Comparison of ENCODE assay signal across 1 cellular context in the genomic region with DNA sequence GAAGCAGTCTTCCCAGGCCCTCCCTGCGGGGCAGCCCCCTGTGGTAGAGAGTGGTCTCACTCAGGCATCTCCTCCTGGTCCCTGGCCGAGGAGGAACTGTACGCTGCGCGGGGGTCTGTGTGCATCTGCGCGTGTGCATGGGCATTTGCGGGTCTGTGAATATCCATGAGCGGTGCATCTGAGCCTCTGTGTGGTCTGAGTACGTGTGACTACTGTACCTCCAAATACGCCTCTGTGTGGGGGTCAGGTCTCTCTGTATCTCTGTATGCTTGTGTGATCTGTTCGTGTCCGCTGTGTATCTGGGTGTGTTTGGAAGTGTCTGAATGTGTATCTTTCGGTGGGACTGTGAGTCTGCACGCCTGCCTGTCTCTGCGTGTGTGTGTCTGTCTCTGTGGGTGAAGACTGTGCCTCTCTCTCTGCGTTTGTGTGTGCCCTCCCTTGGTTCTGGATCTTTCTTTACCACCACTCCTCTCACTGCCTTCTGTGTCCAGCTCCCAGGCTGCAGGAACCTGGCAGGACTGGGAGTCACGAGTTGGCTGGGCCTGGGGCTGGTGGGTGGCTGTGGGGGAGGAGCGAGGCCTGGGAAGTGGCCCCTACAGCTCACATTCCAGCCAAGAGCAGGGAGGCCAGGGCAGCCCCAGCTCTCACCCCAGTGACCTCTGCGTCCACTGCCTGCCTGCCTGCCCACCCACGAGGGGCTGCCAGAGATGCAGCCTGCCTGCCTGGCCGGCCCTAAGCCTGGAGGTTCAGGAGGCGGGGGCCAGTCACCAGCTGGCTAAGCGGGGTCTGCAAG.
TF ChIP-seq lines count a peak whose summit lies in the region.

No MANE protein-coding gene starts in this region.

TF ChIP-seq in HepG2, 621 proteins besides CTCF, POLR2A, EP300 and RAD21 (continued from another document and continues in another):
- TF ChIP-seq, protein P1, sequence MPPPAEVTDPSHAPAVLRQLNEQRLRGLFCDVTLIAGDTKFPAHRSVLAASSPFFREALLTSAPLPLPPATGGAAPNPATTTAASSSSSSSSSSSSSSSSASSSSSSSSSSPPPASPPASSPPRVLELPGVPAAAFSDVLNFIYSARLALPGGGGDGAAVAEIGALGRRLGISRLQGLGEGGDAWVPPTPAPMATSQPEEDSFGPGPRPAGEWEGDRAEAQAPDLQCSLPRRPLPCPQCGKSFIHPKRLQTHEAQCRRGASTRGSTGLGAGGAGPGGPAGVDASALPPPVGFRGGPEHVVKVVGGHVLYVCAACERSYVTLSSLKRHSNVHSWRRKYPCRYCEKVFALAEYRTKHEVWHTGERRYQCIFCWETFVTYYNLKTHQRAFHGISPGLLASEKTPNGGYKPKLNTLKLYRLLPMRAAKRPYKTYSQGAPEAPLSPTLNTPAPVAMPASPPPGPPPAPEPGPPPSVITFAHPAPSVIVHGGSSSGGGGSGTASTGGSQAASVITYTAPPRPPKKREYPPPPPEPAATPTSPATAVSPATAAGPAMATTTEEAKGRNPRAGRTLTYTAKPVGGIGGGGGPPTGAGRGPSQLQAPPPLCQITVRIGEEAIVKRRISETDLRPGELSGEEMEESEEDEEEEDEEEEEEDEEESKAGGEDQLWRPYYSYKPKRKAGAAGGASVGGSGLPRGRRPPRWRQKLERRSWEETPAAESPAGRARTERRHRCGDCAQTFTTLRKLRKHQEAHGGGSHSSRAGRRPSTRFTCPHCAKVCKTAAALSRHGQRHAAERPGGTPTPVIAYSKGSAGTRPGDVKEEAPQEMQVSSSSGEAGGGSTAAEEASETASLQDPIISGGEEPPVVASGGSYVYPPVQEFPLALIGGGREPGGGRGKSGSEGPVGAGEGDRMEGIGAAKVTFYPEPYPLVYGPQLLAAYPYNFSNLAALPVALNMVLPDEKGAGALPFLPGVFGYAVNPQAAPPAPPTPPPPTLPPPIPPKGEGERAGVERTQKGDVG (CRISPR knock-in tag; IDR thresholded peaks at IDR 0.05; ENCODE audit: borderline replicate concordance), result 0 out of 2 replicates have a peak, but pooled peaks have one; percentile 7
- no peak for TF ChIP-seq ZNF232 (CRISPR knock-in tag; IDR thresholded peaks at IDR 0.05; ENCODE audit: borderline replicate concordance)
- TF ChIP-seq, protein P2, sequence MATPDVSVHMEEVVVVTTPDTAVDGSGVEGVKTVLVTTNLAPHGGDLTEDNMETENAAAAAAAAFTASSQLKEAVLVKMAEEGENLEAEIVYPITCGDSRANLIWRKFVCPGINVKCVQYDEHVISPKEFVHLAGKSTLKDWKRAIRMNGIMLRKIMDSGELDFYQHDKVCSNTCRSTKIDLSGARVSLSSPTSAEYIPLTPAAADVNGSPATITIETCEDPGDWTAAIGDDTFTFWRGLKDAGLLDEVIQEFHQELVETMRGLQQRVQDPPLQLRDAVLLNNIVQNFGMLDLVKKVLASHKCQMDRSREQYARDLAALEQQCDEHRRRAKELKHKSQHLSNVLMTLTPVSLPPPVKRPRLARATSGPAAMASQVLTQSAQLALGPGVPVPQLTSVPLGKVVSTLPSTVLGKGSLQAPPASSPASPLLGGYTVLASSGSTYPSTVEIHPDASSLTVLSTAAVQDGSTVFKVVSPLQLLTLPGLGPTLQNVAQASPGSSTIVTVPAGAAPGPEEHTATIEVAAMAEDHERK (CRISPR knock-in tag; IDR thresholded peaks at IDR 0.05; ENCODE audit: low read depth), result no peak
- peak; percentile 68; the same call in 1 of the 2 replicates for TF ChIP-seq ZBTB42 (CRISPR knock-in tag; IDR thresholded peaks at IDR 0.05)
- TF ChIP-seq ZNF556 (CRISPR knock-in tag; IDR thresholded peaks at IDR 0.05; ENCODE audit: borderline replicate concordance), result 0 out of 2 replicates have a peak, but pooled peaks have one; percentile 57
- no peak for TF ChIP-seq SOX6 (IDR thresholded peaks at IDR 0.05)
- 0 out of 2 replicates have a peak, but pooled peaks have one; percentile 7 for TF ChIP-seq SOX6 (CRISPR knock-in tag; IDR thresholded peaks at IDR 0.05)
- 0 out of 2 replicates have a peak, but pooled peaks have one; percentile 53 for TF ChIP-seq MIER3 (CRISPR knock-in tag; IDR thresholded peaks at IDR 0.05; ENCODE audit: borderline replicate concordance)
- TF ChIP-seq, protein P3, sequence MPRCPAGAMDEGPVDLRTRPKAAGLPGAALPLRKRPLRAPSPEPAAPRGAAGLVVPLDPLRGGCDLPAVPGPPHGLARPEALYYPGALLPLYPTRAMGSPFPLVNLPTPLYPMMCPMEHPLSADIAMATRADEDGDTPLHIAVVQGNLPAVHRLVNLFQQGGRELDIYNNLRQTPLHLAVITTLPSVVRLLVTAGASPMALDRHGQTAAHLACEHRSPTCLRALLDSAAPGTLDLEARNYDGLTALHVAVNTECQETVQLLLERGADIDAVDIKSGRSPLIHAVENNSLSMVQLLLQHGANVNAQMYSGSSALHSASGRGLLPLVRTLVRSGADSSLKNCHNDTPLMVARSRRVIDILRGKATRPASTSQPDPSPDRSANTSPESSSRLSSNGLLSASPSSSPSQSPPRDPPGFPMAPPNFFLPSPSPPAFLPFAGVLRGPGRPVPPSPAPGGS (CRISPR knock-in tag; IDR thresholded peaks at IDR 0.05), result peak; percentile 75; the same call in 1 of the 2 replicates
- no peak for TF ChIP-seq ZNF790 (CRISPR knock-in tag; IDR thresholded peaks at IDR 0.05; ENCODE audit: borderline replicate concordance)
- TF ChIP-seq KMT2A (CRISPR knock-in tag; IDR thresholded peaks at IDR 0.05), result peak; percentile 14; the same call in 1 of the 2 replicates
- TF ChIP-seq, protein P4, sequence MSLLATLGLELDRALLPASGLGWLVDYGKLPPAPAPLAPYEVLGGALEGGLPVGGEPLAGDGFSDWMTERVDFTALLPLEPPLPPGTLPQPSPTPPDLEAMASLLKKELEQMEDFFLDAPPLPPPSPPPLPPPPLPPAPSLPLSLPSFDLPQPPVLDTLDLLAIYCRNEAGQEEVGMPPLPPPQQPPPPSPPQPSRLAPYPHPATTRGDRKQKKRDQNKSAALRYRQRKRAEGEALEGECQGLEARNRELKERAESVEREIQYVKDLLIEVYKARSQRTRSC (CRISPR knock-in tag; IDR thresholded peaks at IDR 0.05; ENCODE audit: low read depth), result 0 out of 2 replicates have a peak, but pooled peaks have one; percentile 44
- peak; percentile 35; the same call in 1 of the 2 replicates for TF ChIP-seq ZSCAN21 (CRISPR knock-in tag; IDR thresholded peaks at IDR 0.05; ENCODE audit: borderline replicate concordance)
- TF ChIP-seq MTA1 (CRISPR knock-in tag; IDR thresholded peaks at IDR 0.05; ENCODE audit: borderline replicate concordance), result peak; percentile 76; the same call in 1 of the 2 replicates
- no peak for TF ChIP-seq ZFP37 (CRISPR knock-in tag; IDR thresholded peaks at IDR 0.05; ENCODE audit: borderline replicate concordance)
- peak; percentile 81 for TF ChIP-seq ZFX (CRISPR knock-in tag; IDR thresholded peaks at IDR 0.05; ENCODE audit: low read depth)
- TF ChIP-seq MTA3 (CRISPR knock-in tag; IDR thresholded peaks at IDR 0.05), result no peak
- no peak for TF ChIP-seq NFATC3 (CRISPR knock-in tag; IDR thresholded peaks at IDR 0.05)
- peak; percentile 44; the same call in 1 of the 2 replicates for TF ChIP-seq SPEN (CRISPR knock-in tag; IDR thresholded peaks at IDR 0.05; ENCODE audit: low read depth)
- peak; percentile 39; the same call in 1 of the 2 replicates for TF ChIP-seq PHF21A (CRISPR knock-in tag; IDR thresholded peaks at IDR 0.05)
- TF ChIP-seq, protein P5, sequence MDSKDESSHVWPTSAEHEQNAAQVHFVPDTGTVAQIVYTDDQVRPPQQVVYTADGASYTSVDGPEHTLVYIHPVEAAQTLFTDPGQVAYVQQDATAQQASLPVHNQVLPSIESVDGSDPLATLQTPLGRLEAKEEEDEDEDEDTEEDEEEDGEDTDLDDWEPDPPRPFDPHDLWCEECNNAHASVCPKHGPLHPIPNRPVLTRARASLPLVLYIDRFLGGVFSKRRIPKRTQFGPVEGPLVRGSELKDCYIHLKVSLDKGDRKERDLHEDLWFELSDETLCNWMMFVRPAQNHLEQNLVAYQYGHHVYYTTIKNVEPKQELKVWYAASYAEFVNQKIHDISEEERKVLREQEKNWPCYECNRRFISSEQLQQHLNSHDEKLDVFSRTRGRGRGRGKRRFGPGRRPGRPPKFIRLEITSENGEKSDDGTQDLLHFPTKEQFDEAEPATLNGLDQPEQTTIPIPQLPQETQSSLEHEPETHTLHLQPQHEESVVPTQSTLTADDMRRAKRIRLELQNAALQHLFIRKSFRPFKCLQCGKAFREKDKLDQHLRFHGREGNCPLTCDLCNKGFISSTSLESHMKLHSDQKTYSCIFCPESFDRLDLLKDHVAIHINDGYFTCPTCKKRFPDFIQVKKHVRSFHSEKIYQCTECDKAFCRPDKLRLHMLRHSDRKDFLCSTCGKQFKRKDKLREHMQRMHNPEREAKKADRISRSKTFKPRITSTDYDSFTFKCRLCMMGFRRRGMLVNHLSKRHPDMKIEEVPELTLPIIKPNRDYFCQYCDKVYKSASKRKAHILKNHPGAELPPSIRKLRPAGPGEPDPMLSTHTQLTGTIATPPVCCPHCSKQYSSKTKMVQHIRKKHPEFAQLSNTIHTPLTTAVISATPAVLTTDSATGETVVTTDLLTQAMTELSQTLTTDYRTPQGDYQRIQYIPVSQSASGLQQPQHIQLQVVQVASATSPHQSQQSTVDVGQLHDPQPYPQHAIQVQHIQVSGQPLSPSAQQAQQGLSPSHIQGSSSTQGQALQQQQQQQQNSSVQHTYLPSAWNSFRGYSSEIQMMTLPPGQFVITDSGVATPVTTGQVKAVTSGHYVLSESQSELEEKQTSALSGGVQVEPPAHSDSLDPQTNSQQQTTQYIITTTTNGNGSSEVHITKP (CRISPR knock-in tag; IDR thresholded peaks at IDR 0.05; ENCODE audit: low read depth), result peak; percentile 41; the same call in 1 of the 2 replicates
- TF ChIP-seq, protein P6, sequence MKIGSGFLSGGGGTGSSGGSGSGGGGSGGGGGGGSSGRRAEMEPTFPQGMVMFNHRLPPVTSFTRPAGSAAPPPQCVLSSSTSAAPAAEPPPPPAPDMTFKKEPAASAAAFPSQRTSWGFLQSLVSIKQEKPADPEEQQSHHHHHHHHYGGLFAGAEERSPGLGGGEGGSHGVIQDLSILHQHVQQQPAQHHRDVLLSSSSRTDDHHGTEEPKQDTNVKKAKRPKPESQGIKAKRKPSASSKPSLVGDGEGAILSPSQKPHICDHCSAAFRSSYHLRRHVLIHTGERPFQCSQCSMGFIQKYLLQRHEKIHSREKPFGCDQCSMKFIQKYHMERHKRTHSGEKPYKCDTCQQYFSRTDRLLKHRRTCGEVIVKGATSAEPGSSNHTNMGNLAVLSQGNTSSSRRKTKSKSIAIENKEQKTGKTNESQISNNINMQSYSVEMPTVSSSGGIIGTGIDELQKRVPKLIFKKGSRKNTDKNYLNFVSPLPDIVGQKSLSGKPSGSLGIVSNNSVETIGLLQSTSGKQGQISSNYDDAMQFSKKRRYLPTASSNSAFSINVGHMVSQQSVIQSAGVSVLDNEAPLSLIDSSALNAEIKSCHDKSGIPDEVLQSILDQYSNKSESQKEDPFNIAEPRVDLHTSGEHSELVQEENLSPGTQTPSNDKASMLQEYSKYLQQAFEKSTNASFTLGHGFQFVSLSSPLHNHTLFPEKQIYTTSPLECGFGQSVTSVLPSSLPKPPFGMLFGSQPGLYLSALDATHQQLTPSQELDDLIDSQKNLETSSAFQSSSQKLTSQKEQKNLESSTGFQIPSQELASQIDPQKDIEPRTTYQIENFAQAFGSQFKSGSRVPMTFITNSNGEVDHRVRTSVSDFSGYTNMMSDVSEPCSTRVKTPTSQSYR (CRISPR knock-in tag; IDR thresholded peaks at IDR 0.05; ENCODE audit: borderline replicate concordance), result peak; percentile 91
- TF ChIP-seq, protein P7, sequence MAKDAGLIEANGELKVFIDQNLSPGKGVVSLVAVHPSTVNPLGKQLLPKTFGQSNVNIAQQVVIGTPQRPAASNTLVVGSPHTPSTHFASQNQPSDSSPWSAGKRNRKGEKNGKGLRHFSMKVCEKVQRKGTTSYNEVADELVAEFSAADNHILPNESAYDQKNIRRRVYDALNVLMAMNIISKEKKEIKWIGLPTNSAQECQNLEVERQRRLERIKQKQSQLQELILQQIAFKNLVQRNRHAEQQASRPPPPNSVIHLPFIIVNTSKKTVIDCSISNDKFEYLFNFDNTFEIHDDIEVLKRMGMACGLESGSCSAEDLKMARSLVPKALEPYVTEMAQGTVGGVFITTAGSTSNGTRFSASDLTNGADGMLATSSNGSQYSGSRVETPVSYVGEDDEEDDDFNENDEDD (CRISPR knock-in tag; IDR thresholded peaks at IDR 0.05; ENCODE audit: borderline replicate concordance), result peak; percentile 40; the same call in 1 of the 2 replicates
- peak; percentile 28; the same call in 1 of the 2 replicates for TF ChIP-seq AKAP8 (CRISPR knock-in tag; IDR thresholded peaks at IDR 0.05)
- TF ChIP-seq ATAD3A (CRISPR knock-in tag; IDR thresholded peaks at IDR 0.05), result no peak
- TF ChIP-seq, protein P8, sequence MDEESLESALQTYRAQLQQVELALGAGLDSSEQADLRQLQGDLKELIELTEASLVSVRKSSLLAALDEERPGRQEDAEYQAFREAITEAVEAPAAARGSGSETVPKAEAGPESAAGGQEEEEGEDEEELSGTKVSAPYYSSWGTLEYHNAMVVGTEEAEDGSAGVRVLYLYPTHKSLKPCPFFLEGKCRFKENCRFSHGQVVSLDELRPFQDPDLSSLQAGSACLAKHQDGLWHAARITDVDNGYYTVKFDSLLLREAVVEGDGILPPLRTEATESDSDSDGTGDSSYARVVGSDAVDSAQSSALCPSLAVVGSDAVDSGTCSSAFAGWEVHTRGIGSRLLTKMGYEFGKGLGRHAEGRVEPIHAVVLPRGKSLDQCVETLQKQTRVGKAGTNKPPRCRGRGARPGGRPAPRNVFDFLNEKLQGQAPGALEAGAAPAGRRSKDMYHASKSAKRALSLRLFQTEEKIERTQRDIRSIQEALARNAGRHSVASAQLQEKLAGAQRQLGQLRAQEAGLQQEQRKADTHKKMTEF (CRISPR knock-in tag; IDR thresholded peaks at IDR 0.05), result peak; percentile 39; the same call in 1 of the 2 replicates
- TF ChIP-seq, protein P9, sequence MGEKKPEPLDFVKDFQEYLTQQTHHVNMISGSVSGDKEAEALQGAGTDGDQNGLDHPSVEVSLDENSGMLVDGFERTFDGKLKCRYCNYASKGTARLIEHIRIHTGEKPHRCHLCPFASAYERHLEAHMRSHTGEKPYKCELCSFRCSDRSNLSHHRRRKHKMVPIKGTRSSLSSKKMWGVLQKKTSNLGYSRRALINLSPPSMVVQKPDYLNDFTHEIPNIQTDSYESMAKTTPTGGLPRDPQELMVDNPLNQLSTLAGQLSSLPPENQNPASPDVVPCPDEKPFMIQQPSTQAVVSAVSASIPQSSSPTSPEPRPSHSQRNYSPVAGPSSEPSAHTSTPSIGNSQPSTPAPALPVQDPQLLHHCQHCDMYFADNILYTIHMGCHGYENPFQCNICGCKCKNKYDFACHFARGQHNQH (CRISPR knock-in tag; IDR thresholded peaks at IDR 0.05), result peak; percentile 42; the same call in 1 of the 2 replicates
- peak; percentile 39; the same call in 1 of the 2 replicates for TF ChIP-seq ZBTB38 (CRISPR knock-in tag; IDR thresholded peaks at IDR 0.05)
- TF ChIP-seq DPF2 (CRISPR knock-in tag; IDR thresholded peaks at IDR 0.05; ENCODE audit: borderline replicate concordance, low read depth), result peak; percentile 50; the same call in 1 of the 2 replicates
- peak; percentile 46 for TF ChIP-seq BHLHE40 (IDR thresholded peaks at IDR 0.05; ENCODE audit: low read length)
- TF ChIP-seq SOX13 (IDR thresholded peaks at IDR 0.05), result no peak
- TF ChIP-seq SOX13 (CRISPR knock-in tag; conservative IDR thresholded peaks at IDR 0.05 in 1 of 2, IDR thresholded peaks at IDR 0.05 in 1 of 2), result peak in 1 of 2 experiments; percentile 48; a peak in 2 of 4 replicates
- peak; percentile 19; the same call in 1 of the 2 replicates for TF ChIP-seq NCOA2 (CRISPR knock-in tag; IDR thresholded peaks at IDR 0.05)
- no peak for TF ChIP-seq ZNF317 (CRISPR knock-in tag; IDR thresholded peaks at IDR 0.05)
